In genomic region chr20:58453391-58453790, GRCh38 we compare ENCODE assay signal across 21 cellular contexts.
DNase-seq lines count a peak whose midpoint lies in the region; ATAC-seq, FAIRE-seq and TF ChIP-seq lines count a peak whose summit lies in the region.
"Had no signal": no experiment of that assay in that cellular context is flagged by ENCODE, and none has a peak within 500 bp of the region (broad histone marks: within the 10 kb centered on the region; RNA-seq: fewer than 3 reads in every experiment).

No MANE protein-coding gene starts in this region.

- no peak for TF ChIP-seq POLR2A in HepG2 (IDR thresholded peaks at IDR 0.05; ENCODE audit: insufficient read depth in 1 of 2, low read depth in 2 of 2, low read length in 2 of 2)
- no peak for TF ChIP-seq POLR2A in right lobe of liver (IDR thresholded peaks at IDR 0.05)

- H3K9me3 Mint-ChIP-seq in memory B cell (peaks cover 10% of the 10 kb centered on the region), CD14-positive monocyte (peaks cover 0 to 3% (median 2%) of the 10 kb centered on the region in 7 donors)

- H3K9me3 ChIP-seq in HepG2 (ENCODE audit: low read length) (peaks cover 8% of the 10 kb centered on the region; the same call in 1 of the 2 replicates), right lobe of liver (no peaks in the 10 kb centered on the region), RWPE2 (ENCODE audit: severe bottlenecking) (peaks cover 5% of the 10 kb centered on the region)
- H3K9me3 ChIP-seq: SJSA1 had no signal

- intact Hi-C loops in HepG2 (cut with micrococcal nuclease; ENCODE audit: unreplicated experiment) (no loop called here), right lobe of liver (cut with DNase I) (loop anchor here in 1 of 2 donors (10.0 kb wide), 1 partner anchor 209 kb away; no protein-coding TSS in a partner anchor), CD14-positive monocyte (cut with micrococcal nuclease) (no loop called here)

- H3K36me3 Mint-ChIP-seq in memory B cell (peaks cover 21% of the 10 kb centered on the region), CD14-positive monocyte (peaks cover 21 to 29% of the 10 kb centered on the region in 2 donors)

- no peaks in the 10 kb centered on the region for H4K20me1 ChIP-seq in HepG2 (ENCODE audit: insufficient read depth, low read length)

- BruUV-seq in HepG2 (replicated peaks; lab: Mats Ljungman, UMichigan), result no TSS peak

- in situ Hi-C loops in HepG2 (cut with HindIII; ENCODE audit: extremely low pct_ligation_motif_present, low pct_unique_long_range_greater_than_20kb), result no loop called here

- peaks cover 2% of the 10 kb centered on the region for H3K27me3 Mint-ChIP-seq in memory B cell
- H3K27me3 Mint-ChIP-seq in CD14-positive monocyte (ENCODE audit: low read depth in 3 of 3), result no peaks in the 10 kb centered on the region
- H3K27me3 Mint-ChIP-seq: CD4-positive, alpha-beta memory T cell had no signal

- H3K9ac ChIP-seq in HepG2 (ENCODE audit: insufficient read depth, low read depth, low read length), result no peak overlapping the region

- H3K4me1 Mint-ChIP-seq in memory B cell, result peaks cover 16% of the 10 kb centered on the region
- H3K4me1 Mint-ChIP-seq in CD14-positive monocyte, result no peaks in the 10 kb centered on the region

- no peak for TF ChIP-seq CTCF in HepG2 (CRISPR knock-in tag; IDR thresholded peaks at IDR 0.05)
- TF ChIP-seq CTCF in right lobe of liver (IDR thresholded peaks at IDR 0.05), result no peak
- TF ChIP-seq CTCF in RWPE2 (IDR thresholded peaks at IDR 0.05; ENCODE audit: poor library complexity, severe bottlenecking), result no peak
- no peak for TF ChIP-seq CTCF in CD14-positive monocyte (IDR thresholded peaks at IDR 0.05)
- TF ChIP-seq CTCF in GM10266 (IDR thresholded peaks at IDR 0.05; ENCODE audit: control insufficient read depth, insufficient read depth, low read depth, missing control alignments), result no peak

- no peak for TF ChIP-seq RAD21 in HepG2 (CRISPR knock-in tag; IDR thresholded peaks at IDR 0.05)

- H3K27ac ChIP-seq in HepG2 (ENCODE audit: extremely low read length, insufficient read depth, low read length) (no peak overlapping the region), right lobe of liver (no peak overlapping the region), RWPE2 (ENCODE audit: poor library complexity, severe bottlenecking) (no peak overlapping the region)
- H3K27ac ChIP-seq: A549, RWPE1, SJSA1 had no signal

- no peak overlapping the region for H2AFZ ChIP-seq in HepG2 (ENCODE audit: low read length)

- peak overlapping the region; percentile 45 for H3K27ac Mint-ChIP-seq in memory B cell
- no peak overlapping the region for H3K27ac Mint-ChIP-seq in CD14-positive monocyte

- H3K4me2 ChIP-seq in HepG2 (ENCODE audit: low read depth, low read length), result no peak overlapping the region
- H3K4me2 ChIP-seq: A549 had no signal

- CTCF ChIA-PET in HepG2 (lab: Yijun Ruan, JAX; ENCODE audit: low intra/inter-chr PET ratio, low total read pairs), result no interaction called here

- H3K36me3 ChIP-seq in HepG2 (replicated peaks in 1 of 2; ENCODE audit: control insufficient read depth in 1 of 2, insufficient read depth in 2 of 2, low read length in 2 of 2) (peaks cover 3 to 6% of the 10 kb centered on the region in 2 experiments; a peak in 4 of 5 replicates), right lobe of liver (peaks cover 0 to 9% (median 0%) of the 10 kb centered on the region in 4 donors), RWPE2 (ENCODE audit: low read depth) (peaks cover 35% of the 10 kb centered on the region)

- TF ChIP-seq EP300 in HepG2 (IDR thresholded peaks at IDR 0.05; ENCODE audit: low read depth in 2 of 2, low read length in 2 of 2) (no peak), HepG2 (CRISPR knock-in tag; IDR thresholded peaks at IDR 0.05; ENCODE audit: borderline replicate concordance) (no peak)

- ATAC-seq in HepG2, result no peak; the same call in 2 of the 3 replicates
- ATAC-seq in right lobe of liver, result no peak
- no peak for ATAC-seq in RWPE2 (ENCODE audit: low read depth)
- ATAC-seq in memory B cell (ENCODE audit: low read depth), result no peak
- ATAC-seq in GM21381 (IDR thresholded peaks at IDR 0.05; ENCODE audit: unreplicated experiment), result no peak
- ATAC-seq: A549, HCT116, PC-3 had no signal

- H3K4me1 ChIP-seq in HepG2 (ENCODE audit: insufficient read depth, low read length) (no peaks in the 10 kb centered on the region), right lobe of liver (no peaks in the 10 kb centered on the region), RWPE2 (ENCODE audit: insufficient read depth, poor library complexity, severe bottlenecking) (peaks cover 15% of the 10 kb centered on the region)
- H3K4me1 ChIP-seq: A549 had no signal

- no peak overlapping the region for H3K4me3 Mint-ChIP-seq in memory B cell
- no peak overlapping the region for H3K4me3 Mint-ChIP-seq in CD14-positive monocyte
- H3K4me3 Mint-ChIP-seq: CD4-positive, alpha-beta memory T cell had no signal

- 89% methylated on average over 5 of the region's 5 CpGs for WGBS in HepG2 (ENCODE audit: low lambda C conversion rate)
- 69% methylated on average over 2 of the region's 5 CpGs for WGBS in right lobe of liver (ENCODE audit: insufficient coverage, low coverage, low lambda C conversion rate, missing lambda C conversion rate)

- FAIRE-seq in HepG2 (lab: Jason Lieb, UNC), result no peak
- FAIRE-seq: A549 had no signal

- H3K27me3 ChIP-seq in HepG2 (ENCODE audit: control insufficient read depth in 1 of 2, insufficient read depth in 2 of 2, low read length in 2 of 2), result no peaks in the 10 kb centered on the region
- H3K27me3 ChIP-seq in right lobe of liver, result no peaks in the 10 kb centered on the region
- H3K27me3 ChIP-seq in RWPE2 (ENCODE audit: insufficient read depth, poor library complexity, severe bottlenecking), result no peaks in the 10 kb centered on the region
- H3K27me3 ChIP-seq: SJSA1 had no signal

- H3K4me3 ChIP-seq in HepG2 (replicated peaks in 1 of 3; ENCODE audit: insufficient read depth in 1 of 3, low read depth in 2 of 3, low read length in 3 of 3), result no peak overlapping the region
- H3K4me3 ChIP-seq in right lobe of liver, result no peak overlapping the region
- no peak overlapping the region for H3K4me3 ChIP-seq in RWPE2 (ENCODE audit: severe bottlenecking)
- H3K4me3 ChIP-seq: A549, SJSA1 had no signal

- DNase-seq in HepG2 (ENCODE audit: low spot score), result no peak
- no peak for DNase-seq in right lobe of liver
- peak; percentile 60 for DNase-seq in RWPE2 (ENCODE audit: low spot score)
- no peak for DNase-seq in memory B cell (ENCODE audit: low spot score in 2 of 2)
- no peak for DNase-seq in middle frontal gyrus (ENCODE audit: extremely low spot score, low spot score)
- no peak for DNase-seq in CD14-positive monocyte (ENCODE audit: low spot score)
- no peak for DNase-seq in GM10266 (ENCODE audit: extremely low spot score)
- DNase-seq: CD4-positive, alpha-beta memory T cell; DMS53; KBM-7; NCI-H1105 treated with DMSO at 0.1 percent for 48 hours; NCI-H1694; NCI-H226; NCI-H524; NCI-H82; PC-3 had no signal

- POLR2A ChIA-PET in HepG2 (lab: Yijun Ruan, JAX), result no interaction called here

- H3K79me2 ChIP-seq in HepG2 (ENCODE audit: insufficient read depth, low read length), result no peaks in the 10 kb centered on the region

TF ChIP-seq in HepG2, 621 proteins besides CTCF, POLR2A, EP300 and RAD21:
- TF ChIP-seq ELF1 (CRISPR knock-in tag; IDR thresholded peaks at IDR 0.05) (no peak), HMG20B (CRISPR knock-in tag; conservative IDR thresholded peaks at IDR 0.05) (no peak), RBM22 (optimal IDR thresholded peaks at IDR 0.05; ENCODE audit: low read length) (peak; percentile 72)
TF ChIP-seq in HepG2: peak in this region for 1.
